Comparison of ENCODE assay signal across 12 cellular contexts in genomic region chr14:97180304-97181200, GRCh38.
DNase-seq lines count a peak whose midpoint lies in the region; ATAC-seq, FAIRE-seq and TF ChIP-seq lines count a peak whose summit lies in the region.
"Had no signal": no experiment of that assay in that cellular context is flagged by ENCODE, and none has a peak within 500 bp of the region (broad histone marks: within the 10 kb centered on the region; RNA-seq: fewer than 3 reads in every experiment).

No MANE protein-coding gene starts in this region.

- intact Hi-C loops in head of caudate nucleus (cut with DNase I) = no loop called here

- FAIRE-seq in H54 (lab: Jason Lieb, UNC) = peak; percentile 74
- FAIRE-seq: GM19239 had no signal

- DNase-seq in AG08396 (ENCODE audit: low spot score) = peak; percentile 5
- peak; percentile 69 for DNase-seq in H54 (ENCODE audit: insufficient read length, low spot score)
- peak; percentile 34 to 90 (median 70) for DNase-seq in head of caudate nucleus
- DNase-seq in midbrain (lab: John Stamatoyannopoulos, UW) = no peak
- no peak for DNase-seq in activated CD4-positive, CD25-positive, alpha-beta regulatory T cell (lab: John Stamatoyannopoulos, UW)
- DNase-seq: activated gamma-delta T cell, NCI-H1694 treated with DMSO at 0.1 percent for 48 hours, tibial artery had no signal

- ATAC-seq in SK-N-SH treated with all-trans-retinoic acid at 6 μM for 48 hours (peak; percentile 50; the same call in 2 of the 3 replicates), GM21515 (IDR thresholded peaks at IDR 0.05; ENCODE audit: unreplicated experiment) (no peak), HG03196 (IDR thresholded peaks at IDR 0.05; ENCODE audit: unreplicated experiment) (no peak)

- TF ChIP-seq POLR2A in H54 (IDR thresholded peaks at IDR 0.05; ENCODE audit: low read depth, low read length) = no peak

TF ChIP-seq in SK-N-SH treated with all-trans-retinoic acid at 6 μM for 48 hours, 23 proteins besides CTCF, POLR2A, EP300 and RAD21:
- TF ChIP-seq TSHZ2 (CRISPR knock-in tag; IDR thresholded peaks at IDR 0.05) (no peak), RARB (CRISPR knock-in tag; IDR thresholded peaks at IDR 0.05) (no peak), ISL1 (CRISPR knock-in tag; IDR thresholded peaks at IDR 0.05) (no peak), ARNTL (CRISPR knock-in tag; IDR thresholded peaks at IDR 0.05; ENCODE audit: borderline replicate concordance, low read depth) (no peak), BACH2 (CRISPR knock-in tag; IDR thresholded peaks at IDR 0.05; ENCODE audit: borderline replicate concordance) (no peak), ZNF8 (CRISPR knock-in tag; IDR thresholded peaks at IDR 0.05) (no peak), POU6F1 (CRISPR knock-in tag; IDR thresholded peaks at IDR 0.05; ENCODE audit: borderline replicate concordance, low read depth) (no peak), CSDC2 (CRISPR knock-in tag; IDR thresholded peaks at IDR 0.05) (no peak), ZNF70 (CRISPR knock-in tag; IDR thresholded peaks at IDR 0.05) (no peak)
- TF ChIP-seq, protein P1, sequence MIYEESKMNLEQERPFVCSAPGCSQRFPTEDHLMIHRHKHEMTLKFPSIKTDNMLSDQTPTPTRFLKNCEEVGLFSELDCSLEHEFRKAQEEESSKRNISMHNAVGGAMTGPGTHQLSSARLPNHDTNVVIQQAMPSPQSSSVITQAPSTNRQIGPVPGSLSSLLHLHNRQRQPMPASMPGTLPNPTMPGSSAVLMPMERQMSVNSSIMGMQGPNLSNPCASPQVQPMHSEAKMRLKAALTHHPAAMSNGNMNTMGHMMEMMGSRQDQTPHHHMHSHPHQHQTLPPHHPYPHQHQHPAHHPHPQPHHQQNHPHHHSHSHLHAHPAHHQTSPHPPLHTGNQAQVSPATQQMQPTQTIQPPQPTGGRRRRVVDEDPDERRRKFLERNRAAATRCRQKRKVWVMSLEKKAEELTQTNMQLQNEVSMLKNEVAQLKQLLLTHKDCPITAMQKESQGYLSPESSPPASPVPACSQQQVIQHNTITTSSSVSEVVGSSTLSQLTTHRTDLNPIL (CRISPR knock-in tag; IDR thresholded peaks at IDR 0.05; ENCODE audit: low read depth) = no peak

Comparison
In these comparisons a context has a peak if more than half of its experiments do, and no peak if none do; other contexts are left out.
1. DNase-seq: peak in AG08396 (single experiment), H54 (single experiment) and head of caudate nucleus (42 of 42); none in midbrain (single experiment) and activated CD4-positive, CD25-positive, alpha-beta regulatory T cell (0 of 4).